Comparison of ENCODE assay signal across 19 cellular contexts in the genomic region with DNA sequence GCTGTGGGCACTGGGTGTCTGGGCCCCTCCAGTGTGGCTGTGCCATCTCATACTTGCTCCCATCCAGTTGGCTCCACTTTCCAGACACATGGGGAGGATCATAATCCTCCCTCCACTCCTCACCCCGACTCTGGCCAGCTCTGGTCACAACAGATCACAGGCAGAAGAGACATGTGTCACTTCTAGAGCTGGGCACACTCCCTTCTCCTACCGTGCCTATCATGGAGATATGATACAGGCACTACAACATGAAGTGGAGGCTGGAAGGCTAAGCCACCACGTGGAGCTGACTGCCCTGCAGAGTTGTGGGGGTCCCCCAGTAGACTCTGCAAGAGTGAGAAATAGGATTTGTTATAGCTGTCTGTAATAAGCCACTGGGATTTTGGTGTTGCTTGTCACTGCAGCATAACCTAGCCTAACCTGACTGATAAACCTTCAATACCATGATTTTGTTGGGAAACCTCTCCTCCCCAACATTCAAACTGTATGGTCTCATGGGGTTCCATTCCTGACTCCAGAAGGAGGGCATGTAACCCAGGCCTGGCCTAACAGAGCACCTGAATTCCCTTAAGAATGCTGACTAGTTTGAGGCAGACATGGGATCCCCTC.
"Had no signal": no experiment of that assay in that cellular context is flagged by ENCODE, and none has a peak within 500 bp of the region (broad histone marks: within the 10 kb centered on the region; RNA-seq: fewer than 3 reads in every experiment).

No MANE protein-coding gene starts in this region.

- H3K4me1 ChIP-seq: body of pancreas, heart right ventricle, testis had no signal

- DNase-seq: activated B cell treated with CpG ODN at 0.5 μM for 24 hours; activated effector memory CD4-positive, alpha-beta T cell treated with Interleukin-2 at 50 U/mL for 16 hours; activated naive CD4-positive, alpha-beta T cell treated with Interleukin-2 at 50 U/mL for 16 hours; activated T-cell treated with anti-CD3 and anti-CD28 coated beads for 4 hours; body of pancreas; dorsolateral prefrontal cortex; effector memory CD4-positive, alpha-beta T cell; erythroblast; heart right ventricle; midbrain; naive thymus-derived CD8-positive, alpha-beta T cell; occipital lobe; right cardiac atrium; stimulated activated CD4-positive, alpha-beta T cell treated with anti-CD3 and anti-CD28 coated beads, Interleukin-2, amount 100 ng/mL, for 48 hours; stimulated activated naive CD4-positive, alpha-beta T cell treated with Interleukin-2 at 50 U/mL for 16 hours; T-helper 1 cell; testis had no signal

- H3K4me3 ChIP-seq: body of pancreas, coronary artery, dorsolateral prefrontal cortex, heart right ventricle, testis, vagina had no signal

- H3K36me3 ChIP-seq: heart right ventricle, vagina had no signal

- H3K27ac ChIP-seq: body of pancreas, heart right ventricle, testis, vagina had no signal

- H3K27me3 ChIP-seq: body of pancreas, dorsolateral prefrontal cortex, heart right ventricle, testis, vagina had no signal

- H3K9me3 ChIP-seq: body of pancreas, testis, vagina had no signal
